In the genomic region with DNA sequence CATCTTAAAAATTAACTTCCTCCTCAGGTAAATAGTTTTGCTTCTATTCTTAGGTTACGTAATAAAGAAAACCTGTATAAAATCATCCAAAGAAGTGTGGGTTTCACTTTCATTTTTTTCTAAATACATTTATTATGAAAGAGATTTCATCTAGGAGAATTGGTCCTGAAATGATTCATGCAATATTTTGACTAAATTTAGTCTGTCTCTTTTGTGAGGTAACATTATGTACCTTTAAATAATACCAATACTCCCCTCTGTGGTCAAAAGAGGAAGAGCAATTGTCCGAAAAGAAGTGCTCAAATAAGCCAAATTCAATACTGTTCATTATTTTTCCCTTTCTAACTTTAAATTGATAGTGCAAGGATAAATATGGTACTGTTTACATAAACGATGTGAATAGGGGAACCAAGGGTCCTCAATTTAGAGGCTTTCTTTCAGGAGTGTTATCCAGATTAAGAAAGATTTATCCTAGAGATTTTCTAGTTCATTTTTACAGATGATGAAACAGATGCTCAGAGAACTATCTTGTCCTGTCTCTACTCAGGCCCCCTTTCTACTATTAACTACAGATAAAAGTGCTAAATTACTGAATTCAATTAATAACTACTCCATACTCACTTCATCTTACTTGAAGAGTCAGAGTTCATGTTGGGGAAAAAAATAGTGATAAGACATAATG, we compare ENCODE assay signal across 8 cellular contexts. TPM values are rescaled to one million over a fixed set of nuclear protein-coding genes. Genes with fewer than 3 reads are reported as not detected.
DNase-seq lines count a peak whose midpoint lies in the region; ATAC-seq and TF ChIP-seq lines count a peak whose summit lies in the region.

No MANE protein-coding gene starts in this region.

- TF ChIP-seq CTCF in C4-2B (conservative IDR thresholded peaks at IDR 0.05) (peak; percentile 85), HL-60 (IDR thresholded peaks at IDR 0.05; ENCODE audit: insufficient read depth, low read length) (peak; percentile 13), foreskin fibroblast (IDR thresholded peaks at IDR 0.05; ENCODE audit: low read depth, low read length) (peak; percentile 53)

- no peaks in the 10 kb centered on the region for H3K27me3 ChIP-seq in HL-60 (ENCODE audit: insufficient read depth, poor library complexity, severe bottlenecking)

- ATAC-seq in GM18519 (IDR thresholded peaks at IDR 0.05; ENCODE audit: low FRiP score, unreplicated experiment) (peak; percentile 74), SK-N-SH treated with all-trans-retinoic acid at 6 μM for 48 hours (peak; percentile 63; the same call in 2 of the 3 replicates), HG02970 (IDR thresholded peaks at IDR 0.05; ENCODE audit: low FRiP score, unreplicated experiment) (no peak)

- no peak overlapping the region for H3K27ac ChIP-seq in C4-2B
- no peak overlapping the region for H3K27ac ChIP-seq in HL-60 (replicated peaks)

- H3K4me3 ChIP-seq in HL-60 (replicated peaks; ENCODE audit: insufficient read depth, low read length): no peak overlapping the region
- H3K4me3 ChIP-seq in foreskin fibroblast (ENCODE audit: low read depth in 1 of 2, low read length in 2 of 2): no peak overlapping the region

- DNase-seq in HL-60 (ENCODE audit: low read depth in 1 of 2, low spot score in 1 of 2) (no peak), foreskin fibroblast (peak; percentile 7 to 64), renal cortical epithelial cell (ENCODE audit: low read depth) (peak; percentile 45), NCI-H2107 treated with DMSO at 0.1 percent for 48 hours (lab: John Stamatoyannopoulos, UW; ENCODE audit: unreplicated experiment) (no peak)

TF ChIP-seq in SK-N-SH treated with all-trans-retinoic acid at 6 μM for 48 hours, 23 proteins besides CTCF, POLR2A, EP300 and RAD21:
- TF ChIP-seq ZFP30 (CRISPR knock-in tag; IDR thresholded peaks at IDR 0.05) (no peak), SNAI2 (CRISPR knock-in tag; IDR thresholded peaks at IDR 0.05) (no peak), ZNF565 (CRISPR knock-in tag; conservative IDR thresholded peaks at IDR 0.05; ENCODE audit: low read depth) (no peak), ZNF70 (CRISPR knock-in tag; IDR thresholded peaks at IDR 0.05) (no peak), TOX (CRISPR knock-in tag; IDR thresholded peaks at IDR 0.05; ENCODE audit: borderline replicate concordance) (no peak), CSRNP3 (CRISPR knock-in tag; IDR thresholded peaks at IDR 0.05) (no peak), ZFP3 (CRISPR knock-in tag; IDR thresholded peaks at IDR 0.05) (no peak), OSR1 (CRISPR knock-in tag; IDR thresholded peaks at IDR 0.05) (no peak), CSDC2 (CRISPR knock-in tag; IDR thresholded peaks at IDR 0.05) (no peak), RARB (CRISPR knock-in tag; IDR thresholded peaks at IDR 0.05) (no peak), PPARA (CRISPR knock-in tag; IDR thresholded peaks at IDR 0.05; ENCODE audit: borderline replicate concordance) (no peak), POU6F1 (CRISPR knock-in tag; IDR thresholded peaks at IDR 0.05; ENCODE audit: borderline replicate concordance, low read depth) (no peak), BACH2 (CRISPR knock-in tag; IDR thresholded peaks at IDR 0.05; ENCODE audit: borderline replicate concordance) (no peak), ESRRG (CRISPR knock-in tag; IDR thresholded peaks at IDR 0.05) (no peak)
- TF ChIP-seq, protein P1, sequence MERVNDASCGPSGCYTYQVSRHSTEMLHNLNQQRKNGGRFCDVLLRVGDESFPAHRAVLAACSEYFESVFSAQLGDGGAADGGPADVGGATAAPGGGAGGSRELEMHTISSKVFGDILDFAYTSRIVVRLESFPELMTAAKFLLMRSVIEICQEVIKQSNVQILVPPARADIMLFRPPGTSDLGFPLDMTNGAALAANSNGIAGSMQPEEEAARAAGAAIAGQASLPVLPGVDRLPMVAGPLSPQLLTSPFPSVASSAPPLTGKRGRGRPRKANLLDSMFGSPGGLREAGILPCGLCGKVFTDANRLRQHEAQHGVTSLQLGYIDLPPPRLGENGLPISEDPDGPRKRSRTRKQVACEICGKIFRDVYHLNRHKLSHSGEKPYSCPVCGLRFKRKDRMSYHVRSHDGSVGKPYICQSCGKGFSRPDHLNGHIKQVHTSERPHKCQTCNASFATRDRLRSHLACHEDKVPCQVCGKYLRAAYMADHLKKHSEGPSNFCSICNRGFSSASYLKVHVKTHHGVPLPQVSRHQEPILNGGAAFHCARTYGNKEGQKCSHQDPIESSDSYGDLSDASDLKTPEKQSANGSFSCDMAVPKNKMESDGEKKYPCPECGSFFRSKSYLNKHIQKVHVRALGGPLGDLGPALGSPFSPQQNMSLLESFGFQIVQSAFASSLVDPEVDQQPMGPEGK (CRISPR knock-in tag; IDR thresholded peaks at IDR 0.05; ENCODE audit: borderline replicate concordance): no peak
- TF ChIP-seq, protein P2, sequence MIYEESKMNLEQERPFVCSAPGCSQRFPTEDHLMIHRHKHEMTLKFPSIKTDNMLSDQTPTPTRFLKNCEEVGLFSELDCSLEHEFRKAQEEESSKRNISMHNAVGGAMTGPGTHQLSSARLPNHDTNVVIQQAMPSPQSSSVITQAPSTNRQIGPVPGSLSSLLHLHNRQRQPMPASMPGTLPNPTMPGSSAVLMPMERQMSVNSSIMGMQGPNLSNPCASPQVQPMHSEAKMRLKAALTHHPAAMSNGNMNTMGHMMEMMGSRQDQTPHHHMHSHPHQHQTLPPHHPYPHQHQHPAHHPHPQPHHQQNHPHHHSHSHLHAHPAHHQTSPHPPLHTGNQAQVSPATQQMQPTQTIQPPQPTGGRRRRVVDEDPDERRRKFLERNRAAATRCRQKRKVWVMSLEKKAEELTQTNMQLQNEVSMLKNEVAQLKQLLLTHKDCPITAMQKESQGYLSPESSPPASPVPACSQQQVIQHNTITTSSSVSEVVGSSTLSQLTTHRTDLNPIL (CRISPR knock-in tag; IDR thresholded peaks at IDR 0.05; ENCODE audit: low read depth): no peak

RNA-seq across cellular contexts. Expression of gene CYP39A1, which starts 26.2 kb away (rescaled TPM):
- total RNA-seq in renal cortical epithelial cell: 0.69 and 5.2 TPM in 2 replicates

RNA-seq across cellular contexts. Expression of gene SLC25A27, which starts 26.4 kb away (rescaled TPM):
- 2.3 and 15.3 TPM in 2 replicates for total RNA-seq in renal cortical epithelial cell

Comparison
In these comparisons a context has a peak if more than half of its experiments do, and no peak if none do; other contexts are left out.
1. CTCF ChIP-seq: peak in every context shown above with its lines; median percentile 85 in C4-2B; 53 in foreskin fibroblast; 13 in HL-60.
2. DNase-seq: peak in foreskin fibroblast (2 of 2) and renal cortical epithelial cell (single experiment); none in HL-60 (0 of 2) and NCI-H2107 treated with DMSO at 0.1 percent for 48 hours (single experiment).